Comparison of ENCODE assay signal across 1 cellular context in genomic region chr1:41359211-41360073, GRCh38.
TF ChIP-seq lines count a peak whose summit lies in the region.

No MANE protein-coding gene starts in this region.

TF ChIP-seq in H1, 55 proteins besides CTCF, POLR2A, EP300 and RAD21 (continued from another document):
- TF ChIP-seq CHD7 (IDR thresholded peaks at IDR 0.05; ENCODE audit: insufficient replicate concordance, low read length), result no peak
- TF ChIP-seq ASH2L (IDR thresholded peaks at IDR 0.05; ENCODE audit: low read length), result no peak
- TF ChIP-seq JUND (IDR thresholded peaks at IDR 0.05; ENCODE audit: low read length), result no peak
- TF ChIP-seq TEAD4 (IDR thresholded peaks at IDR 0.05; ENCODE audit: low read depth, low read length), result no peak
- no peak for TF ChIP-seq SAP30 (IDR thresholded peaks at IDR 0.05; ENCODE audit: insufficient read depth, insufficient replicate concordance, low read length)
- no peak for TF ChIP-seq RNF2 (IDR thresholded peaks at IDR 0.05; ENCODE audit: borderline replicate concordance, low read depth, low read length, missing control alignments, poor library complexity, severe bottlenecking)
TF ChIP-seq in H1: peak in this region for 0.
